Comparison of ENCODE assay signal across 8 cellular contexts in the genomic region with DNA sequence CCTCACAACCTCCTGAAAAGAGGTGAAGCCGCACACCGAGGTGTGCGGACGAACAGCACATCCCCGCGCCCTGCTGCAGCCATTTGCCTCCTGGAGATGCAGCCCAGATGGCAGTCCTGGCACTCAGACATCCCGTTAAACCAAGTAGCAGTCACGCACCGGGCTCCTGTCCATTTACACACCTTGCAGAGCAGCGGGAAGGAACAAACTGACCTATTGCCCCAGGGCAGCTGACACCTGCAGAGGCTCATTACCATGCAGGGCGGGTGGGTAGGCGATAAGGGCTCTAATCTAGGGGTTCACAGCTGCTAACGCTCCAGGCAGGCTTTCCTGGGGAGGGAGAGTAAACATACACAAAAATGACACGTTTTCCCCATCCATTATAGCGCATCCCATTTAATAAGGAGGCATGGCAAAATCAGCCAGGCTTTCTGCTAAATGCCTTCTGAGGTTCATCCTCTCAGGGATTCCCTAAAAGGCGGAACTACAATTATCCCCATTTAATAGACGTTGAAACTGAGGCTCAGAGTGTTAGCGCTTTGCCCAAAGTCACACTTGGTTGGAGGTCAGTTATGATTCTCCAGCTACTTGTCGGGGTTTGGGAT. TPM values are rescaled to one million over a fixed set of nuclear protein-coding genes. Genes with fewer than 3 reads are reported as not detected.
DNase-seq lines count a peak whose midpoint lies in the region; ATAC-seq, FAIRE-seq and TF ChIP-seq lines count a peak whose summit lies in the region.

No MANE protein-coding gene starts in this region.

- H3K9ac ChIP-seq in mesendoderm (ENCODE audit: low read length) = peak overlapping the region; percentile 64

- DNase-seq in ELF-1 (ENCODE audit: low read depth, low spot score) (peak; percentile 57), NCI-H146 treated with DMSO at 0.1 percent for 48 hours (lab: John Stamatoyannopoulos, UW; ENCODE audit: unreplicated experiment) (peak; percentile 94), bronchial epithelial cell (ENCODE audit: low read depth) (no peak), mesendoderm (peak; percentile 54), iPS-NIHi7 (ENCODE audit: extremely low spot score) (no peak), foreskin melanocyte (no peak)

- peaks cover 8% of the 10 kb centered on the region for H3K4me1 ChIP-seq in mesendoderm (ENCODE audit: control insufficient read depth, low read depth, low read length)

- no CpG with 5 or more reads among the region's 19 CpGs for WGBS in mesendoderm (ENCODE audit: extremely low coverage, insufficient coverage, low lambda C conversion rate)

- H4K5ac ChIP-seq in mesendoderm (ENCODE audit: low read length) = no peak overlapping the region

- peak overlapping the region; percentile 71 for H3K56ac ChIP-seq in mesendoderm (ENCODE audit: low read length)

- no peak overlapping the region for H3K18ac ChIP-seq in mesendoderm (ENCODE audit: low read length)

- peak overlapping the region; percentile 44 for H3K4me3 ChIP-seq in bronchial epithelial cell (ENCODE audit: low read depth, low read length)
- no peak overlapping the region for H3K4me3 ChIP-seq in mesendoderm (ENCODE audit: low read length)

- peaks cover 9% of the 10 kb centered on the region for H3K79me1 ChIP-seq in mesendoderm (ENCODE audit: low read length)

- no peak overlapping the region for H3K23ac ChIP-seq in mesendoderm (ENCODE audit: low read length)

- no peak overlapping the region for H4K8ac ChIP-seq in mesendoderm (ENCODE audit: low read depth, low read length)

- peak overlapping the region; percentile 60 for H3K4me2 ChIP-seq in mesendoderm (ENCODE audit: low read length)

- H2AK5ac ChIP-seq in mesendoderm (ENCODE audit: low read length) = no peak overlapping the region

- H3K79me2 ChIP-seq in mesendoderm (ENCODE audit: control insufficient read depth, insufficient read depth, low read length) = peaks cover 8% of the 10 kb centered on the region

- H3K27me3 ChIP-seq in bronchial epithelial cell (ENCODE audit: control insufficient read depth, insufficient read depth, low read length) = no peaks in the 10 kb centered on the region
- no peaks in the 10 kb centered on the region for H3K27me3 ChIP-seq in mesendoderm (ENCODE audit: insufficient read depth, low read length, poor library complexity)

- no peak overlapping the region for H2BK120ac ChIP-seq in mesendoderm (ENCODE audit: low read depth, low read length)

- TF ChIP-seq CTCF in bronchial epithelial cell (IDR thresholded peaks at IDR 0.05; ENCODE audit: insufficient read depth, low read length, severe bottlenecking) = no peak

- H2BK5ac ChIP-seq in mesendoderm (ENCODE audit: low read length) = no peak overlapping the region

- no peak overlapping the region for H2BK15ac ChIP-seq in mesendoderm (replicated peaks; ENCODE audit: low read depth)

- no peak overlapping the region for H3K27ac ChIP-seq in mesendoderm (ENCODE audit: low read depth, low read length)

- FAIRE-seq in bronchial epithelial cell (lab: Jason Lieb, UNC) = no peak

- ATAC-seq in GM19328 (IDR thresholded peaks at IDR 0.05; ENCODE audit: unreplicated experiment) = no peak
- no peak for ATAC-seq in HG02798 (IDR thresholded peaks at IDR 0.05; ENCODE audit: poor library complexity, unreplicated experiment)

- H3K36me3 ChIP-seq in bronchial epithelial cell (ENCODE audit: control insufficient read depth, insufficient read depth, low read length) (peaks cover 15% of the 10 kb centered on the region), mesendoderm (ENCODE audit: control insufficient read depth, insufficient read depth, low read length) (no peaks in the 10 kb centered on the region)

- no peak overlapping the region for H3K4ac ChIP-seq in mesendoderm (ENCODE audit: low read depth, low read length)

RNA-seq across cellular contexts. Expression of a gene that starts 0.8 kb away (rescaled TPM):
- 31.6 and 62.0 TPM in 2 replicates for total RNA-seq in bronchial epithelial cell
- 1.5 TPM for polyA plus RNA-seq in mesendoderm (2013, experiment 1 of 2)
- 2.7 TPM for polyA plus RNA-seq in mesendoderm (2013, experiment 2 of 2)

RNA-seq across cellular contexts. Expression of a gene that starts 2.7 kb away (rescaled TPM):
- 10.6 and 10.8 TPM in 2 replicates for total RNA-seq in bronchial epithelial cell
- polyA plus RNA-seq in mesendoderm (2013, experiment 1 of 2) = 17.5 TPM
- 17.1 TPM for polyA plus RNA-seq in mesendoderm (2013, experiment 2 of 2)

RNA-seq across cellular contexts. Expression of a gene that starts 4.8 kb away (rescaled TPM):
- 30.3 and 43.4 TPM in 2 replicates for total RNA-seq in bronchial epithelial cell
- polyA plus RNA-seq in mesendoderm (2013, experiment 1 of 2) = 110 TPM
- polyA plus RNA-seq in mesendoderm (2013, experiment 2 of 2) = 113 TPM

RNA-seq across cellular contexts. Expression of a gene that starts 16.9 kb away (rescaled TPM):
- total RNA-seq in bronchial epithelial cell = 22.5 and 35.0 TPM in 2 replicates
- 4.6 TPM for polyA plus RNA-seq in mesendoderm (2013, experiment 1 of 2)
- polyA plus RNA-seq in mesendoderm (2013, experiment 2 of 2) = 3.8 TPM

RNA-seq across cellular contexts. Expression of a gene that starts 20.5 kb away (rescaled TPM):
- 0.79 and 4.1 TPM in 2 replicates for total RNA-seq in bronchial epithelial cell
- not detected for polyA plus RNA-seq in mesendoderm (2013, experiment 1 of 2)
- 0.04 TPM for polyA plus RNA-seq in mesendoderm (2013, experiment 2 of 2)

Comparison
In these comparisons a context has a peak if more than half of its experiments do, and no peak if none do; other contexts are left out.
1. DNase-seq: peak in ELF-1 (single experiment), NCI-H146 treated with DMSO at 0.1 percent for 48 hours (single experiment) and mesendoderm (single experiment); none in bronchial epithelial cell (single experiment), iPS-NIHi7 (single experiment) and foreskin melanocyte (single experiment).